Comparison of ENCODE assay signal across 1 cellular context in genomic region chr15:63072809-63073277, GRCh38.
TF ChIP-seq lines count a peak whose summit lies in the region.

No MANE protein-coding gene starts in this region.

TF ChIP-seq in SK-N-SH treated with all-trans-retinoic acid at 6 μM for 48 hours, 23 proteins besides CTCF, POLR2A, EP300 and RAD21 (continued from another document):
- 0 out of 2 replicates have a peak, but pooled peaks have one; percentile 11 for TF ChIP-seq CSRNP3 (CRISPR knock-in tag; IDR thresholded peaks at IDR 0.05)
